ENCODE assay signal across 1 cellular context in the genomic region with DNA sequence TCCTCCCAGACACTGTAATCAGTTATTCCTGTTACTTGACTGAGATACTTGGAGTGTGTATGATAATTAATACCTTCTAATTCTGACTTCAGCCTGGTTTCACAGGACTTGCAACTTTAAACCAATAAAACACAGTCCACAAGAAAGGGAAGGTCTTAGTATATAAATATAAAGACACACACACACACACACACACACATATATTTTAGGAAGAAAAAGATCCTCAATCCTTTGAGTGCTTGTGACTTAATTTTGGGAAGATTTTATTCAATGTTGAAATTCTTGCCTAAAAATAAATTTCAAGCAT.
TF ChIP-seq lines count a peak whose summit lies in the region.

No MANE protein-coding gene starts in this region.

TF ChIP-seq in K562, 482 proteins besides CTCF, POLR2A, EP300 and RAD21 (continued from another document):
- TF ChIP-seq, protein P1, sequence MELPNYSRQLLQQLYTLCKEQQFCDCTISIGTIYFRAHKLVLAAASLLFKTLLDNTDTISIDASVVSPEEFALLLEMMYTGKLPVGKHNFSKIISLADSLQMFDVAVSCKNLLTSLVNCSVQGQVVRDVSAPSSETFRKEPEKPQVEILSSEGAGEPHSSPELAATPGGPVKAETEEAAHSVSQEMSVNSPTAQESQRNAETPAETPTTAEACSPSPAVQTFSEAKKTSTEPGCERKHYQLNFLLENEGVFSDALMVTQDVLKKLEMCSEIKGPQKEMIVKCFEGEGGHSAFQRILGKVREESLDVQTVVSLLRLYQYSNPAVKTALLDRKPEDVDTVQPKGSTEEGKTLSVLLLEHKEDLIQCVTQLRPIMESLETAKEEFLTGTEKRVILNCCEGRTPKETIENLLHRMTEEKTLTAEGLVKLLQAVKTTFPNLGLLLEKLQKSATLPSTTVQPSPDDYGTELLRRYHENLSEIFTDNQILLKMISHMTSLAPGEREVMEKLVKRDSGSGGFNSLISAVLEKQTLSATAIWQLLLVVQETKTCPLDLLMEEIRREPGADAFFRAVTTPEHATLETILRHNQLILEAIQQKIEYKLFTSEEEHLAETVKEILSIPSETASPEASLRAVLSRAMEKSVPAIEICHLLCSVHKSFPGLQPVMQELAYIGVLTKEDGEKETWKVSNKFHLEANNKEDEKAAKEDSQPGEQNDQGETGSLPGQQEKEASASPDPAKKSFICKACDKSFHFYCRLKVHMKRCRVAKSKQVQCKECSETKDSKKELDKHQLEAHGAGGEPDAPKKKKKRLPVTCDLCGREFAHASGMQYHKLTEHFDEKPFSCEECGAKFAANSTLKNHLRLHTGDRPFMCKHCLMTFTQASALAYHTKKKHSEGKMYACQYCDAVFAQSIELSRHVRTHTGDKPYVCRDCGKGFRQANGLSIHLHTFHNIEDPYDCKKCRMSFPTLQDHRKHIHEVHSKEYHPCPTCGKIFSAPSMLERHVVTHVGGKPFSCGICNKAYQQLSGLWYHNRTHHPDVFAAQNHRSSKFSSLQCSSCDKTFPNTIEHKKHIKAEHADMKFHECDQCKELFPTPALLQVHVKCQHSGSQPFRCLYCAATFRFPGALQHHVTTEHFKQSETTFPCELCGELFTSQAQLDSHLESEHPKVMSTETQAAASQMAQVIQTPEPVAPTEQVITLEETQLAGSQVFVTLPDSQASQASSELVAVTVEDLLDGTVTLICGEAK (IDR thresholded peaks at IDR 0.05): no peak
- TF ChIP-seq, protein P1 (CRISPR knock-in tag; IDR thresholded peaks at IDR 0.05): no peak
- TF ChIP-seq HNRNPUL1 (IDR thresholded peaks at IDR 0.05; ENCODE audit: low read length) (no peak), FOXJ2 (tag; IDR thresholded peaks at IDR 0.05) (no peak), ZSCAN32 (CRISPR knock-in tag; IDR thresholded peaks at IDR 0.05) (no peak), XRCC3 (IDR thresholded peaks at IDR 0.05) (no peak), PYGO2 (tag; IDR thresholded peaks at IDR 0.05) (0 out of 2 replicates have a peak, but pooled peaks have one; percentile 4), ZNF134 (CRISPR knock-in tag; conservative IDR thresholded peaks at IDR 0.05) (no peak), ETV6 (IDR thresholded peaks at IDR 0.05; ENCODE audit: borderline replicate concordance in 1 of 2, low read depth in 2 of 2, low read length in 1 of 2) (no peak), ETV6 (CRISPR knock-in tag; IDR thresholded peaks at IDR 0.05; ENCODE audit: borderline replicate concordance) (no peak), PPARD (CRISPR knock-in tag; IDR thresholded peaks at IDR 0.05) (no peak), PTRF (tag; IDR thresholded peaks at IDR 0.05) (no peak), BRD9 (IDR thresholded peaks at IDR 0.05; ENCODE audit: low read depth, partially characterized antibody) (peak; percentile 18), NR2C2 (CRISPR knock-in tag; IDR thresholded peaks at IDR 0.05) (no peak), NR2C2 (tag; IDR thresholded peaks at IDR 0.05) (peak; percentile 91), MYBL2 (IDR thresholded peaks at IDR 0.05; ENCODE audit: low read depth) (no peak), MYBL2 (CRISPR knock-in tag; IDR thresholded peaks at IDR 0.05; ENCODE audit: borderline replicate concordance) (no peak), MCM7 (IDR thresholded peaks at IDR 0.05) (no peak), ZNF197 (CRISPR knock-in tag; IDR thresholded peaks at IDR 0.05; ENCODE audit: low read depth) (0 out of 2 replicates have a peak, but pooled peaks have one; percentile 62), ZNF232 (CRISPR knock-in tag; IDR thresholded peaks at IDR 0.05) (no peak), BRD4 (IDR thresholded peaks at IDR 0.05) (0 out of 2 replicates have a peak, but pooled peaks have one; percentile 3), MAFG (tag; conservative IDR thresholded peaks at IDR 0.05) (no peak), SMARCA4 (IDR thresholded peaks at IDR 0.05) (0 out of 2 replicates have a peak, but pooled peaks have one; percentile 8)
- TF ChIP-seq, protein P2, sequence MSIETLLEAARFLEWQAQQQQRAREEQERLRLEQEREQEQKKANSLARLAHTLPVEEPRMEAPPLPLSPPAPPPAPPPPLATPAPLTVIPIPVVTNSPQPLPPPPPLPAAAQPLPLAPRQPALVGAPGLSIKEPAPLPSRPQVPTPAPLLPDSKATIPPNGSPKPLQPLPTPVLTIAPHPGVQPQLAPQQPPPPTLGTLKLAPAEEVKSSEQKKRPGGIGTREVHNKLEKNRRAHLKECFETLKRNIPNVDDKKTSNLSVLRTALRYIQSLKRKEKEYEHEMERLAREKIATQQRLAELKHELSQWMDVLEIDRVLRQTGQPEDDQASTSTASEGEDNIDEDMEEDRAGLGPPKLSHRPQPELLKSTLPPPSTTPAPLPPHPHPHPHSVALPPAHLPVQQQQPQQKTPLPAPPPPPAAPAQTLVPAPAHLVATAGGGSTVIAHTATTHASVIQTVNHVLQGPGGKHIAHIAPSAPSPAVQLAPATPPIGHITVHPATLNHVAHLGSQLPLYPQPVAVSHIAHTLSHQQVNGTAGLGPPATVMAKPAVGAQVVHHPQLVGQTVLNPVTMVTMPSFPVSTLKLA (conservative IDR thresholded peaks at IDR 0.05): 0 out of 4 replicates have a peak, but pooled peaks of 1 of the 2 experiments have one; percentile 12
- TF ChIP-seq, protein P3, sequence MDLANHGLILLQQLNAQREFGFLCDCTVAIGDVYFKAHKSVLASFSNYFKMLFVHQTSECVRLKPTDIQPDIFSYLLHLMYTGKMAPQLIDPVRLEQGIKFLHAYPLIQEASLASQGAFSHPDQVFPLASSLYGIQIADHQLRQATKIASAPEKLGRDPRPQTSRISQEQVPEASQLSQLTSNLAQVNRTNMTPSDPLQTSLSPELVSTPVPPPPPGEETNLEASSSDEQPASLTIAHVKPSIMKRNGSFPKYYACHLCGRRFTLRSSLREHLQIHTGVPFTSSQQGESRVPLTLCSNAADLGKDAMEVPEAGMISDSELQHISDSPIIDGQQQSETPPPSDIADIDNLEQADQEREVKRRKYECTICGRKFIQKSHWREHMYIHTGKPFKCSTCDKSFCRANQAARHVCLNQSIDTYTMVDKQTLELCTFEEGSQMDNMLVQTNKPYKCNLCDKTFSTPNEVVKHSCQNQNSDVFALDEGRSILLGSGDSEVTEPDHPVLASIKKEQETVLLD (IDR thresholded peaks at IDR 0.05): no peak
- TF ChIP-seq, protein P4, sequence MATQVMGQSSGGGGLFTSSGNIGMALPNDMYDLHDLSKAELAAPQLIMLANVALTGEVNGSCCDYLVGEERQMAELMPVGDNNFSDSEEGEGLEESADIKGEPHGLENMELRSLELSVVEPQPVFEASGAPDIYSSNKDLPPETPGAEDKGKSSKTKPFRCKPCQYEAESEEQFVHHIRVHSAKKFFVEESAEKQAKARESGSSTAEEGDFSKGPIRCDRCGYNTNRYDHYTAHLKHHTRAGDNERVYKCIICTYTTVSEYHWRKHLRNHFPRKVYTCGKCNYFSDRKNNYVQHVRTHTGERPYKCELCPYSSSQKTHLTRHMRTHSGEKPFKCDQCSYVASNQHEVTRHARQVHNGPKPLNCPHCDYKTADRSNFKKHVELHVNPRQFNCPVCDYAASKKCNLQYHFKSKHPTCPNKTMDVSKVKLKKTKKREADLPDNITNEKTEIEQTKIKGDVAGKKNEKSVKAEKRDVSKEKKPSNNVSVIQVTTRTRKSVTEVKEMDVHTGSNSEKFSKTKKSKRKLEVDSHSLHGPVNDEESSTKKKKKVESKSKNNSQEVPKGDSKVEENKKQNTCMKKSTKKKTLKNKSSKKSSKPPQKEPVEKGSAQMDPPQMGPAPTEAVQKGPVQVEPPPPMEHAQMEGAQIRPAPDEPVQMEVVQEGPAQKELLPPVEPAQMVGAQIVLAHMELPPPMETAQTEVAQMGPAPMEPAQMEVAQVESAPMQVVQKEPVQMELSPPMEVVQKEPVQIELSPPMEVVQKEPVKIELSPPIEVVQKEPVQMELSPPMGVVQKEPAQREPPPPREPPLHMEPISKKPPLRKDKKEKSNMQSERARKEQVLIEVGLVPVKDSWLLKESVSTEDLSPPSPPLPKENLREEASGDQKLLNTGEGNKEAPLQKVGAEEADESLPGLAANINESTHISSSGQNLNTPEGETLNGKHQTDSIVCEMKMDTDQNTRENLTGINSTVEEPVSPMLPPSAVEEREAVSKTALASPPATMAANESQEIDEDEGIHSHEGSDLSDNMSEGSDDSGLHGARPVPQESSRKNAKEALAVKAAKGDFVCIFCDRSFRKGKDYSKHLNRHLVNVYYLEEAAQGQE (CRISPR knock-in tag; IDR thresholded peaks at IDR 0.05; ENCODE audit: low read depth): no peak
